In the genomic region with DNA sequence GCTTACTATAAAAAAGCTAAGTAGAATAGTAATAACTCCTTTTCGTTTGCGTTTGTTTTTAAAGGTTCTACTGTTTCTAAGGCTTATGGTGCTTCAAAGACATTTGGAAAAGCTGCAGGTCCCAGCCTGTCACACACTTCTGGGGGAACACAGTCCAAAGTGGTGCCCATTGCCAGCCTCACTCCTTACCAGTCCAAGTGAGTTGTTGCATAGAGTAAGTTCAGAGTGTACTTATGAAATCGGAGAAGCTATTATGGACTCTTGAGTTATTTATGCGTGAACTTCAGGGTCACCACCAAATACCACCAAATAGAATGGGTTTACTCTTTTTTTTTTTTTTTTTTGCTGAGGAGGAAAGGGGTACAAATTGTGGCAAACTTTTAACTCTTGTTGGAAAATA, we compare ENCODE assay signal across 31 cellular contexts.
"Had no signal": no experiment of that assay in that cellular context is flagged by ENCODE, and none has a peak within 500 bp of the region (broad histone marks: within the 10 kb centered on the region; RNA-seq: fewer than 3 reads in every experiment).

No MANE protein-coding gene starts in this region.

- H3K4me3 ChIP-seq: adrenal gland, body of pancreas, breast epithelium had no signal

- H3K4me1 ChIP-seq: adrenal gland, body of pancreas, breast epithelium had no signal

- H3K27me3 ChIP-seq: adrenal gland, body of pancreas, brain microvascular endothelial cell, breast epithelium had no signal

- H3K27ac ChIP-seq: adrenal gland, body of pancreas, brain microvascular endothelial cell, breast epithelium, VCaP had no signal

- H3K27me3 Mint-ChIP-seq: activated B cell treated with CpG ODN at 0.5 μM for 24 hours; activated CD4-positive, alpha-beta memory T cell treated with anti-CD3 and anti-CD28 coated beads for 36 hours; activated CD4-positive, alpha-beta T cell treated with anti-CD3 and anti-CD28 coated beads, Interleukin-2, amount 10 ng/mL, durations not matched to agents 24 days and 14 days; activated CD8-positive, alpha-beta T cell treated with anti-CD3 and anti-CD28 coated beads for 36 hours; activated naive CD8-positive, alpha-beta T cell treated with anti-CD3 and anti-CD28 coated beads for 36 hours; T-cell had no signal

- H3K4me1 Mint-ChIP-seq: activated B cell treated with CpG ODN at 0.5 μM for 24 hours had no signal

- H3K4me3 Mint-ChIP-seq: activated B cell treated with CpG ODN at 0.5 μM for 24 hours; activated CD4-positive, alpha-beta memory T cell treated with anti-CD3 and anti-CD28 coated beads for 36 hours; activated CD4-positive, alpha-beta T cell treated with anti-CD3 and anti-CD28 coated beads, Interleukin-2, amount 10 ng/mL, durations not matched to agents 24 days and 14 days; activated CD8-positive, alpha-beta T cell treated with anti-CD3 and anti-CD28 coated beads for 36 hours; activated naive CD4-positive, alpha-beta T cell treated with anti-CD3 and anti-CD28 coated beads for 36 hours; activated naive CD8-positive, alpha-beta T cell treated with anti-CD3 and anti-CD28 coated beads for 36 hours; T-cell; T-helper 2 cell treated with Interferon-gamma antibody and Interleukin-4, amounts not matched to agents 5 μg/mL and 100 μg/mL, for 36 hours had no signal

- H3K9me3 Mint-ChIP-seq: activated B cell treated with CpG ODN at 0.5 μM for 24 hours; activated CD4-positive, alpha-beta memory T cell treated with anti-CD3 and anti-CD28 coated beads for 36 hours; activated CD4-positive, alpha-beta T cell treated with anti-CD3 and anti-CD28 coated beads, Interleukin-2, amount 10 ng/mL, durations not matched to agents 24 days and 14 days; activated CD8-positive, alpha-beta T cell treated with anti-CD3 and anti-CD28 coated beads for 36 hours; activated naive CD4-positive, alpha-beta T cell treated with anti-CD3 and anti-CD28 coated beads for 36 hours; activated naive CD4-positive, alpha-beta T cell treated with anti-CD3 and anti-CD28 coated beads, Interleukin-2, amount 50 U/mL, for 72 hours; activated naive CD8-positive, alpha-beta T cell treated with anti-CD3 and anti-CD28 coated beads for 36 hours; T-cell; T-helper 2 cell treated with Interferon-gamma antibody and Interleukin-4, amounts not matched to agents 5 μg/mL and 100 μg/mL, for 36 hours had no signal

- H3K9me3 ChIP-seq: adrenal gland, body of pancreas, breast epithelium had no signal

- H3K27ac Mint-ChIP-seq: activated B cell treated with CpG ODN at 0.5 μM for 24 hours; activated CD4-positive, alpha-beta memory T cell treated with anti-CD3 and anti-CD28 coated beads for 36 hours; activated CD8-positive, alpha-beta T cell treated with anti-CD3 and anti-CD28 coated beads for 36 hours; activated naive CD4-positive, alpha-beta T cell treated with anti-CD3 and anti-CD28 coated beads for 36 hours had no signal

- DNase-seq: activated B cell treated with CpG ODN at 0.5 μM for 24 hours; activated CD4-positive, alpha-beta memory T cell treated with anti-CD3 and anti-CD28 coated beads for 36 hours; activated CD4-positive, alpha-beta T cell treated with anti-CD3 and anti-CD28 coated beads for 4 hours; activated CD4-positive, alpha-beta T cell treated with anti-CD3 and anti-CD28 coated beads, Interleukin-2, amount 10 ng/mL, durations not matched to agents 24 days and 14 days; activated CD4-positive, alpha-beta T cell treated with anti-CD3 and anti-CD28 coated beads, Interleukin-2, amount 50 U/mL, for 1 hour; activated CD4-positive, alpha-beta T cell treated with anti-CD3 and anti-CD28 coated beads, Interleukin-2, amount 50 U/mL, for 4 hours; activated CD4-positive, CD25-positive, alpha-beta regulatory T cell treated with anti-CD3 and anti-CD28 coated beads, Interleukin-2, amount 50 U/mL, for 72 hours; activated CD8-positive, alpha-beta memory T cell treated with anti-CD3 and anti-CD28 coated beads, Interleukin-2, amount 50 U/mL, for 4 hours; activated CD8-positive, alpha-beta T cell treated with anti-CD3 and anti-CD28 coated beads for 36 hours; activated effector memory CD4-positive, alpha-beta T cell treated with anti-CD3 and anti-CD28 coated beads, Interleukin-2, amount 50 U/mL, for 16 hours; activated gamma-delta T cell treated with Interleukin-2 at 50 U/mL for 16 hours; activated naive CD4-positive, alpha-beta T cell; activated naive CD4-positive, alpha-beta T cell treated with anti-CD3 and anti-CD28 coated beads for 36 hours; activated naive CD4-positive, alpha-beta T cell treated with anti-CD3 and anti-CD28 coated beads, Interleukin-2, amount 50 U/mL, for 16 hours; activated naive CD8-positive, alpha-beta T cell treated with anti-CD3 and anti-CD28 coated beads for 36 hours; activated T-cell treated with anti-CD3 and anti-CD28 coated beads for 4 hours; activated T-cell treated with anti-CD3 and anti-CD28 coated beads, Interleukin-2, amount 50 U/mL, for 1 hour; activated T-cell treated with anti-CD3 and anti-CD28 coated beads, Interleukin-2, amount 50 U/mL, for 48 hours; adrenal gland; amniotic stem cell; aorta; body of pancreas; brain microvascular endothelial cell; central memory CD4-positive, alpha-beta T cell; T-cell; T-helper 2 cell; T-helper 9 cell had no signal

- ATAC-seq: activated CD8-positive, alpha-beta T cell treated with anti-CD3 and anti-CD28 coated beads for 36 hours; activated naive CD4-positive, alpha-beta T cell treated with anti-CD3 and anti-CD28 coated beads, Interleukin-2, amount 50 U/mL, for 72 hours; body of pancreas; T-cell had no signal
